ENCODE assay signal across 8 cellular contexts in the genomic region with DNA sequence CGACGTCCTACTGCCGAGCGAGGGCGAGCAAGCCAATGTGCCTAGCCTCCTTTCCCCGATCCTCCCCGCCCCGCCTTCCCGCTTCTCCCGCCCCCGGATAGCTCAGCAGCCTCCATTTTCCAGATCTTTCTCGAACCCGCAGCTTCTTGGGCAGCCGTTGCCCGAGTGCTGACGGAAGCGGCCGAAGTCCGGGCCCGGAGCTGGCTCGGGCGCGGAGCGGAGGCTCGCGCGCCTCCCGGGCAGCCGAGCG. TPM values are rescaled to one million over a fixed set of nuclear protein-coding genes. Genes with fewer than 3 reads are reported as not detected.
DNase-seq lines count a peak whose midpoint lies in the region; ATAC-seq and TF ChIP-seq lines count a peak whose summit lies in the region.

No MANE protein-coding gene starts in this region.

- intact Hi-C loops in activated T-helper 2 cell treated with anti-CD3 and anti-CD28 coated beads, Interferon-gamma antibody, Interleukin-2, Interleukin-4, amounts not matched to agents 10 μg/mL and 5 μg/mL and 100 μg/mL, durations not matched to agents 14 hours and 24 hours and 36 hours (cut with micrococcal nuclease) = loop anchor here (1.0 to 10.0 kb wide), 6 partner anchors 98 to 1310 kb away; a partner anchor contains a TSS
- intact Hi-C loops in head of caudate nucleus (cut with DNase I) = loop anchor here (2.0 kb wide), 1 partner anchor 279 kb away; a partner anchor contains a TSS

- H3K4me1 Mint-ChIP-seq in activated T-helper 2 cell treated with anti-CD3 and anti-CD28 coated beads, Interferon-gamma antibody, Interleukin-2, Interleukin-4, amounts not matched to agents 10 μg/mL and 5 μg/mL and 100 μg/mL, durations not matched to agents 14 hours and 24 hours and 36 hours (ENCODE audit: low read depth) = peaks cover 24% of the 10 kb centered on the region

- H3K4me3 ChIP-seq in AG09309 (ENCODE audit: control insufficient read depth, low read depth, low read length) (peak overlapping the region; percentile 83), GM12865 (ENCODE audit: low read depth, low read length) (peak overlapping the region; percentile 60)

- H3K9me3 Mint-ChIP-seq in activated T-helper 2 cell treated with anti-CD3 and anti-CD28 coated beads, Interferon-gamma antibody, Interleukin-2, Interleukin-4, amounts not matched to agents 10 μg/mL and 5 μg/mL and 100 μg/mL, durations not matched to agents 14 hours and 24 hours and 36 hours = no peaks in the 10 kb centered on the region

- H3K27me3 Mint-ChIP-seq in activated T-helper 2 cell treated with anti-CD3 and anti-CD28 coated beads, Interferon-gamma antibody, Interleukin-2, Interleukin-4, amounts not matched to agents 10 μg/mL and 5 μg/mL and 100 μg/mL, durations not matched to agents 14 hours and 24 hours and 36 hours (ENCODE audit: low read depth) = peaks cover 66% of the 10 kb centered on the region

- H3K4me3 Mint-ChIP-seq in activated T-helper 2 cell treated with anti-CD3 and anti-CD28 coated beads, Interferon-gamma antibody, Interleukin-2, Interleukin-4, amounts not matched to agents 10 μg/mL and 5 μg/mL and 100 μg/mL, durations not matched to agents 14 hours and 24 hours and 36 hours (ENCODE audit: low read depth) = peak overlapping the region; percentile 88

- TF ChIP-seq CTCF in AG09309 (IDR thresholded peaks at IDR 0.05; ENCODE audit: control insufficient read depth, insufficient read depth, low read depth, low read length, missing control alignments) (no peak), GM12865 (IDR thresholded peaks at IDR 0.05; ENCODE audit: insufficient read depth, low read depth, low read length, missing control alignments) (no peak)

- peaks cover 9% of the 10 kb centered on the region for H3K36me3 Mint-ChIP-seq in activated T-helper 2 cell treated with anti-CD3 and anti-CD28 coated beads, Interferon-gamma antibody, Interleukin-2, Interleukin-4, amounts not matched to agents 10 μg/mL and 5 μg/mL and 100 μg/mL, durations not matched to agents 14 hours and 24 hours and 36 hours (ENCODE audit: low read depth)

- H3K27ac Mint-ChIP-seq in activated T-helper 2 cell treated with anti-CD3 and anti-CD28 coated beads, Interferon-gamma antibody, Interleukin-2, Interleukin-4, amounts not matched to agents 10 μg/mL and 5 μg/mL and 100 μg/mL, durations not matched to agents 14 hours and 24 hours and 36 hours = no peak overlapping the region

- peak; percentile 86 for ATAC-seq in HG02798 (IDR thresholded peaks at IDR 0.05; ENCODE audit: poor library complexity, unreplicated experiment)

- DNase-seq in AG09309 (ENCODE audit: low read depth) (peak; percentile 18), GM12865 (ENCODE audit: low read depth) (peak; percentile 92), NCI-H1930 (lab: John Stamatoyannopoulos, UW) (peak; percentile 78 to 83), head of caudate nucleus (peak in 38 of 42 donors; percentile 79 to 95 (median 89)), occipital lobe (lab: John Stamatoyannopoulos, UW) (peak; percentile 83), NCI-H82 (lab: John Stamatoyannopoulos, UW) (no peak)
- no peak for DNase-seq in activated T-helper 2 cell treated with anti-CD3 and anti-CD28 coated beads, Interferon-gamma antibody, Interleukin-2, Interleukin-4, amounts not matched to agents 10 μg/mL and 5 μg/mL and 100 μg/mL, durations not matched to agents 14 hours and 24 hours and 36 hours (ENCODE audit: low spot score)

RNA-seq across cellular contexts. Expression of a gene that starts 0.2 kb away (rescaled TPM):
- total RNA-seq in activated T-helper 2 cell treated with anti-CD3 and anti-CD28 coated beads, Interferon-gamma antibody, Interleukin-2, Interleukin-4, amounts not matched to agents 10 μg/mL and 5 μg/mL and 100 μg/mL, durations not matched to agents 14 hours and 24 hours and 36 hours = 5.0 and 5.2 TPM in 2 replicates
- 10.9 TPM for total RNA-seq in occipital lobe

RNA-seq across cellular contexts. Expression of a gene that starts 51.8 kb away (rescaled TPM):
- total RNA-seq in activated T-helper 2 cell treated with anti-CD3 and anti-CD28 coated beads, Interferon-gamma antibody, Interleukin-2, Interleukin-4, amounts not matched to agents 10 μg/mL and 5 μg/mL and 100 μg/mL, durations not matched to agents 14 hours and 24 hours and 36 hours = not detected in 2 replicates
- 0.16 TPM for total RNA-seq in occipital lobe

Comparison
In these comparisons a context has a peak if more than half of its experiments do, and no peak if none do; other contexts are left out.
1. DNase-seq: peak in AG09309 (single experiment), GM12865 (single experiment), NCI-H1930 (2 of 2), head of caudate nucleus (38 of 42) and occipital lobe (single experiment); none in activated T-helper 2 cell treated with anti-CD3 and anti-CD28 coated beads, Interferon-gamma antibody, Interleukin-2, Interleukin-4, amounts not matched to agents 10 μg/mL and 5 μg/mL and 100 μg/mL, durations not matched to agents 14 hours and 24 hours and 36 hours (single experiment) and NCI-H82 (single experiment).